In the genomic region with DNA sequence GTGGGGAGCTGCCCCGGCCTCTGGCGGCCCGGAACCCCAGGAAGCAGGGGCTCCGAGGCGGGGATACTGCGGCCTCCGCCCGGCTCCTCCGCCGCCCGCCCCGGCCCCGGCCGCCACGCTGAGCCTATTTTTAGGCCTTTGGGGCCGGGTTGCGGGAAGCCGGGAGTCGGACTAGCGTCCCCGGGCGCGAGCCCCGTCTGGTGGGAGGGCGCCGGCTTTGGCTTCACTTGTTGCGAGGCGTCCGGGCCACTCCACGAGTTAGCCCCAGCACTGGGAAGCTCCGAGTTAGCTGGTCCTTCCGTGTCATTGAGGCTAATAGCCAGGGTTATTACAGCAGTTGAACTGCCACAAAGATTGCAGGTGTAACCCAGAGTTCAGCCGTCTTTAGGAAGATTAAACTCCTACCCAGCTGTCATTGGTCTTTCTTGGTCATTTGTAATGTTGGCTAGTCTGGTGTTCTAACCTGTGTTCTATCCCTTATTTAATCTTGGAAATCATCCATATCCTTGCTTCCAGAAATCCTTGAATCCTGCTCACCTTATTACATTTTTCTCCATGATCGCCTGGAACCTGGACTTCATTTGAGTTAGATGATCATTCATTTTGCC, we compare ENCODE assay signal across 8 cellular contexts.
DNase-seq lines count a peak whose midpoint lies in the region; ATAC-seq lines count a peak whose summit lies in the region.

No MANE protein-coding gene starts in this region.

- H3K4me1 ChIP-seq in ES-I3 (ENCODE audit: insufficient read depth, low read length): peaks cover 13% of the 10 kb centered on the region

- peaks cover 4% of the 10 kb centered on the region; the same call in 1 of the 2 replicates for H3K36me3 ChIP-seq in ES-I3 (ENCODE audit: insufficient read depth, low read length)

- H3K4me1 Mint-ChIP-seq in central memory CD8-positive, alpha-beta T cell: peaks cover 36% of the 10 kb centered on the region

- peak overlapping the region; percentile 91 for H3K4me3 Mint-ChIP-seq in central memory CD8-positive, alpha-beta T cell

- H3K9ac ChIP-seq in ES-I3 (ENCODE audit: low read depth, low read length): peak overlapping the region; percentile 79

- ATAC-seq in GM19463 (IDR thresholded peaks at IDR 0.05; ENCODE audit: unreplicated experiment) (peak; percentile 18), HG03520 (IDR thresholded peaks at IDR 0.05; ENCODE audit: unreplicated experiment) (peak; percentile 24)
- ATAC-seq in central memory CD8-positive, alpha-beta T cell (replicated peaks; ENCODE audit: extremely low read depth, poor library complexity, severe bottlenecking): peak; percentile 11

- peaks cover 26% of the 10 kb centered on the region for H3K36me3 Mint-ChIP-seq in central memory CD8-positive, alpha-beta T cell (ENCODE audit: insufficient read depth)

- no peaks in the 10 kb centered on the region for H3K9me3 Mint-ChIP-seq in central memory CD8-positive, alpha-beta T cell

- peak overlapping the region; percentile 93 for H3K27ac Mint-ChIP-seq in central memory CD8-positive, alpha-beta T cell (ENCODE audit: low read depth)

- no peaks in the 10 kb centered on the region for H3K27me3 Mint-ChIP-seq in central memory CD8-positive, alpha-beta T cell

- H3K9me3 ChIP-seq in ES-I3 (ENCODE audit: control insufficient read depth, insufficient read depth, low read length): no peaks in the 10 kb centered on the region

- H3K27ac ChIP-seq in layer of hippocampus (ENCODE audit: low read depth, low read length): peak overlapping the region; percentile 66

- DNase-seq in T follicular helper cell (ENCODE audit: low read depth) (peak; percentile 6), NCI-H187 (lab: John Stamatoyannopoulos, UW) (no peak)
- DNase-seq in central memory CD8-positive, alpha-beta T cell (ENCODE audit: low spot score in 2 of 2): no peak
- DNase-seq in stimulated activated CD8-positive, alpha-beta memory T cell treated with anti-CD3 and anti-CD28 coated beads, Interleukin-12 subunit alpha, Interleukin-12 subunit beta, amount 100 ng/mL, for 1 hour (ENCODE audit: low read depth): peak; percentile 13

- no peaks in the 10 kb centered on the region for H3K27me3 ChIP-seq in layer of hippocampus (ENCODE audit: control insufficient read depth, insufficient read depth, low read length)

Comparison
In these comparisons a context has a peak if more than half of its experiments do, and no peak if none do; other contexts are left out.
1. DNase-seq: peak in T follicular helper cell (single experiment) and stimulated activated CD8-positive, alpha-beta memory T cell treated with anti-CD3 and anti-CD28 coated beads, Interleukin-12 subunit alpha, Interleukin-12 subunit beta, amount 100 ng/mL, for 1 hour (single experiment); none in central memory CD8-positive, alpha-beta T cell (0 of 2) and NCI-H187 (0 of 2).
2. Peak in every context shown above with its lines, with median percentiles within 50 percentile points of each other: ATAC-seq.